15 cellular contexts compared by ENCODE assay signal in the genomic region with DNA sequence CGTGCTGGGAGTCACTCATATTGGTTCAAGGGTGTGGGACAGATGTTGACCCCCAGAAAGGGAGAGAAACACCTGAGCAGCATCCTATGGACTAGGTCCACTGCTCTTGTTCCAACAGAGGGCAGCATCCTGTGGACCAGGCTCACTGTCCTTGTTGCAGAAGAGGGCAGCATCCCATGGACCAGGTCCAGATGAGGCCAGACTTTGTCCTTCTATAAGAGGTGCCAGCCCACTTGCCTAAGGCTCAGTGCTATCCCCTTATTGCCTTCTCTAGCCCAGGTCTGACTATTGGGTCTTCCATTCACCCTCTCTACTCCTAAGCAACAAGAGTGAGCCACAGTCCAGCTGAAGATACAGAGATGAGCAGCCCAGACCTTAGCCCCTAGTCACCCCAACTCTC.
"Had no signal": no experiment of that assay in that cellular context is flagged by ENCODE, and none has a peak within 500 bp of the region (broad histone marks: within the 10 kb centered on the region; RNA-seq: fewer than 3 reads in every experiment).

No MANE protein-coding gene starts in this region.

- H3K9me3 Mint-ChIP-seq: naive B cell, nephron had no signal

- ATAC-seq: gastroesophageal sphincter, left lung had no signal

- H3K27ac Mint-ChIP-seq: naive B cell, nephron had no signal

- H3K36me3 Mint-ChIP-seq: naive B cell had no signal

- H3K27ac ChIP-seq: esophagus squamous epithelium, gastroesophageal sphincter, left lung, sigmoid colon, skin epidermis had no signal

- DNase-seq: dermis blood vessel endothelial cell; esophagus squamous epithelium; foreskin fibroblast; glutamatergic neuron; islet precursor cell; left lung; mesendoderm; naive B cell; sigmoid colon; stimulated activated CD4-positive, alpha-beta T cell treated with anti-CD3 and anti-CD28 coated beads, Interleukin-12 subunit alpha, Interleukin-12 subunit beta, amount 100 ng/mL, for 4 hours; stimulated activated naive CD4-positive, alpha-beta T cell; trophoblast cell had no signal

- H3K4me3 Mint-ChIP-seq: nephron had no signal

- H3K4me1 Mint-ChIP-seq: naive B cell had no signal

- H3K4me3 ChIP-seq: esophagus squamous epithelium, gastroesophageal sphincter, left lung, sigmoid colon, skin epidermis had no signal
